In genomic region chr18:74521068-74521725, GRCh38 we compare ENCODE assay signal across 20 cellular contexts. TPM values are rescaled to one million over a fixed set of nuclear protein-coding genes. Genes with fewer than 3 reads are reported as not detected.
DNase-seq lines count a peak whose midpoint lies in the region; ATAC-seq, FAIRE-seq and TF ChIP-seq lines count a peak whose summit lies in the region.
"Had no signal": no experiment of that assay in that cellular context is flagged by ENCODE, and none has a peak within 500 bp of the region (broad histone marks: within the 10 kb centered on the region; RNA-seq: fewer than 3 reads in every experiment).

No MANE protein-coding gene starts in this region.

- CTCF ChIA-PET in Calu3 (lab: Charles Lee) = no interaction called here

- 95 to 100% methylated on average over 6 to 15 of the region's 15 CpGs for WGBS in endodermal cell (ENCODE audit: insufficient coverage in 1 of 2, insufficient read length in 1 of 2), 2 experiments
- WGBS in spleen, 5 donors = 87 to 96% (median 95%) methylated on average over 15 of the region's 15 CpGs

- no peak overlapping the region for H3K4me3 Mint-ChIP-seq in Calu3 (ENCODE audit: low read depth, unreplicated experiment)
- H3K4me3 Mint-ChIP-seq in endodermal cell = no peak overlapping the region

- peak overlapping the region; percentile 13 for H3K27ac Mint-ChIP-seq in Calu3 (ENCODE audit: unreplicated experiment)
- no peak overlapping the region for H3K27ac Mint-ChIP-seq in endodermal cell

- no peak overlapping the region for H3K27ac ChIP-seq in endodermal cell (ENCODE audit: low read depth, low read length)
- H3K27ac ChIP-seq in spleen = no peak overlapping the region
- H3K27ac ChIP-seq: BLaER1 treated with 17β-estradiol and CSF1 and Interleukin-3, amounts not matched to agents 10 nM and 100 nM; GM23248 had no signal

- FAIRE-seq in GM12892 (lab: Jason Lieb, UNC) = no peak

- H3K9me3 ChIP-seq in endodermal cell (ENCODE audit: control insufficient read depth, low read length) (no peaks in the 10 kb centered on the region), spleen (no peaks in the 10 kb centered on the region)
- H3K9me3 ChIP-seq: BLaER1 treated with 17β-estradiol and CSF1 and Interleukin-3, amounts not matched to agents 10 nM and 100 nM had no signal

- TF ChIP-seq POLR2A in GM12892 (IDR thresholded peaks at IDR 0.05; ENCODE audit: low read depth, low read length) = peak; percentile 26; the same call in 1 of the 2 replicates
- no peak for TF ChIP-seq POLR2A in spleen (IDR thresholded peaks at IDR 0.05)

- no peak overlapping the region for H3K9ac ChIP-seq in endodermal cell (ENCODE audit: extremely low read depth, low read length, poor library complexity, severe bottlenecking)
- H3K9ac ChIP-seq: BLaER1 treated with 17β-estradiol and CSF1 and Interleukin-3, amounts not matched to agents 10 nM and 100 nM; GM23248 had no signal

- H3K36me3 Mint-ChIP-seq in Calu3 (ENCODE audit: insufficient read depth, unreplicated experiment) (peaks cover 53% of the 10 kb centered on the region), endodermal cell (ENCODE audit: low read depth) (peaks cover 72% of the 10 kb centered on the region)

- H3K9me3 Mint-ChIP-seq in Calu3 (ENCODE audit: low read depth, unreplicated experiment) = no peaks in the 10 kb centered on the region
- H3K9me3 Mint-ChIP-seq in endodermal cell = peaks cover 9% of the 10 kb centered on the region

- peaks cover under 1% of the 10 kb centered on the region for H3K27me3 Mint-ChIP-seq in Calu3 (ENCODE audit: unreplicated experiment)
- H3K27me3 Mint-ChIP-seq in endodermal cell (ENCODE audit: insufficient read depth) = no peaks in the 10 kb centered on the region

- TF ChIP-seq CTCF in Calu3 (IDR thresholded peaks at IDR 0.05; ENCODE audit: unreplicated experiment) (no peak), endodermal cell (conservative IDR thresholded peaks at IDR 0.05) (no peak), spleen (IDR thresholded peaks at IDR 0.05 in 8 of 11, conservative IDR thresholded peaks at IDR 0.05 in 3 of 11) (no peak)

- H3K4me3 ChIP-seq in endodermal cell (ENCODE audit: low read length) = no peak overlapping the region
- H3K4me3 ChIP-seq in spleen = no peak overlapping the region
- H3K4me3 ChIP-seq: BLaER1 treated with 17β-estradiol and CSF1 and Interleukin-3, amounts not matched to agents 10 nM and 100 nM; GM23248 had no signal

- BruUV-seq in Calu3 (replicated peaks; lab: Mats Ljungman, UMichigan) = no TSS peak

- H3K27me3 ChIP-seq in endodermal cell (ENCODE audit: control insufficient read depth, insufficient read depth, low read length, poor library complexity, severe bottlenecking) (no peaks in the 10 kb centered on the region), spleen (replicated peaks in 1 of 7) (no peaks in the 10 kb centered on the region)
- H3K27me3 ChIP-seq: BLaER1 treated with 17β-estradiol and CSF1 and Interleukin-3, amounts not matched to agents 10 nM and 100 nM had no signal

- no peak for DNase-seq in Calu3
- no peak for DNase-seq in GM12892 (ENCODE audit: insufficient read length)
- DNase-seq in endodermal cell = peak; percentile 39
- peak; percentile 53 for DNase-seq in spleen
- no peak for DNase-seq in KG1 (lab: John Stamatoyannopoulos, UW)
- no peak for DNase-seq in NCI-H2107 treated with DMSO at 0.1 percent for 48 hours (lab: John Stamatoyannopoulos, UW; ENCODE audit: unreplicated experiment)
- DNase-seq: GDM1, GM23248, HCEC 1CT, NCI-H1417 treated with DMSO at 0.1 percent for 48 hours, NCI-H187 treated with DMSO at 0.1 percent for 48 hours, NCI-H345, NCI-H524 treated with DMSO at 0.1 percent for 48 hours, PC-3, RPMI8226, SIG-M5 had no signal

- intact Hi-C loops in Calu3 (cut with micrococcal nuclease; ENCODE audit: unreplicated experiment) = no loop called here
- intact Hi-C loops in spleen (cut with DNase I; ENCODE audit: low total_unique reads) = no loop called here

- peaks cover 55% of the 10 kb centered on the region for H3K36me3 ChIP-seq in endodermal cell (ENCODE audit: control insufficient read depth, insufficient read depth, low read length)
- H3K36me3 ChIP-seq in spleen = peaks cover 7 to 70% (median 55%) of the 10 kb centered on the region in 6 donors

- H3K4me1 Mint-ChIP-seq in Calu3 (ENCODE audit: low read depth, unreplicated experiment) (peaks cover 3% of the 10 kb centered on the region), endodermal cell (peaks cover 7% of the 10 kb centered on the region)

- ATAC-seq in HG02642 (IDR thresholded peaks at IDR 0.05; ENCODE audit: poor library complexity, unreplicated experiment) = no peak
- ATAC-seq: PC-3, SK-N-SH treated with all-trans-retinoic acid at 6 μM for 48 hours had no signal

- H3K4me1 ChIP-seq in endodermal cell (ENCODE audit: control insufficient read depth, insufficient read depth, low read length) (no peaks in the 10 kb centered on the region), spleen (peaks cover 0 to 14% (median 2%) of the 10 kb centered on the region in 6 donors)

RNA-seq across cellular contexts. Expression of gene CNDP1, which starts 13.1 kb away (rescaled TPM):
- total RNA-seq in Calu3 (2022) = not detected in 2 replicates
- not detected for polyA plus RNA-seq in GM12892 (2012; ENCODE audit: missing spikeins)
- under 1 TPM in 1 of 2 donors, not detected in 1; 0.51 TPM for total RNA-seq in endodermal cell
- 0.07 TPM for polyA plus RNA-seq in endodermal cell (2013, experiment 1 of 2)
- not detected for polyA plus RNA-seq in endodermal cell (2013, experiment 2 of 2)
- total RNA-seq in spleen = under 1 TPM in 5 of 7 donors, not detected in 2; 0.13 to 0.59 (median 0.36) TPM
- polyA plus RNA-seq in spleen = under 1 TPM; 0.03 to 0.17 (median 0.13) TPM
- total RNA-seq: GM23248, M059J, PC-3 had no signal
- polyA plus RNA-seq: GM23248 had no signal

RNA-seq across cellular contexts. Expression of gene CNDP2, which starts 25.0 kb away (rescaled TPM):
- total RNA-seq in Calu3 (2022) (279 and 312 TPM in 2 replicates), endodermal cell (100 to 1,000 TPM; 385 to 416 TPM), spleen (100 to 1,000 TPM; 219 to 310 (median 291) TPM)
- 98.3 TPM for polyA plus RNA-seq in GM12892 (2012; ENCODE audit: missing spikeins)
- polyA plus RNA-seq in endodermal cell (2013, experiment 1 of 2) = 105 TPM
- polyA plus RNA-seq in endodermal cell (2013, experiment 2 of 2) = 105 TPM
- polyA plus RNA-seq in spleen = 100 to 1,000 TPM; 102 to 168 (median 123) TPM

Comparison
In these comparisons a context has a peak if more than half of its experiments do, and no peak if none do; other contexts are left out.
1. DNase-seq: peak in endodermal cell (single experiment) and spleen (single experiment); none in Calu3 (single experiment), GM12892 (single experiment), KG1 (single experiment) and NCI-H2107 treated with DMSO at 0.1 percent for 48 hours (single experiment).